18 cellular contexts compared by ENCODE assay signal in the genomic region with DNA sequence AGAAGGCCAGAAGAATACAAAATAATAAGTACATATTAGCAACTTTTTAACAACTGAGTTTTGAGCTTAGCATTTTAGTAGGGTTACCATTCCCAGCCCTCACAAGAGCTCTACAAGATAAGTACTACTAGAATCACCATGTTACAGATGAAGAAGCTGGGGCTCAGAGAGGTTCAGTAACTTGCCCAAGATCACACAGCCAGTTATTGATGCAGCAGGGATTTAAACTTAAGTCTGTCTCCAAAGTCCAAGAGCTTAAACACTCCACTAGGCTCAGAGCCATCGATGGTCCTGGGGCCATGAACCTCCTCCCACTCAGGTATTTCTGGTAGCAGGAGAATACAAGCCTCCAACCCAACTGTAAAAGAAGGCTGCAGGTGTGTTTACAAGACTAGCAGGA. TPM values are rescaled to one million over a fixed set of nuclear protein-coding genes. Genes with fewer than 3 reads are reported as not detected.
DNase-seq lines count a peak whose midpoint lies in the region; ATAC-seq and TF ChIP-seq lines count a peak whose summit lies in the region.
"Had no signal": no experiment of that assay in that cellular context is flagged by ENCODE, and none has a peak within 500 bp of the region (broad histone marks: within the 10 kb centered on the region; RNA-seq: fewer than 3 reads in every experiment).

No MANE protein-coding gene starts in this region.

- TF ChIP-seq POLR2A in transverse colon (IDR thresholded peaks at IDR 0.05) = no peak

- DNase-seq in right atrium auricular region (ENCODE audit: low spot score) (no peak), cardiac septum (ENCODE audit: low spot score) (no peak), lower lobe of right lung (no peak), sciatic nerve (ENCODE audit: low spot score) (no peak), transverse colon (no peak), NCI-H748 treated with DMSO at 0.1 percent for 48 hours (lab: John Stamatoyannopoulos, UW) (no peak)
- DNase-seq in effector CD8-positive, alpha-beta T cell (lab: John Stamatoyannopoulos, UW) = no peak
- DNase-seq: activated CD8-positive, alpha-beta T cell treated with anti-CD3 and anti-CD28 coated beads for 36 hours; BE2C; central memory CD4-positive, alpha-beta T cell; dermis blood vessel endothelial cell; KBM-7; MG63; NCI-H446; stimulated activated naive CD8-positive, alpha-beta T cell treated with anti-CD3 and anti-CD28 coated beads, Interleukin-15, Interleukin-2, amounts not matched to agents 100 U/mL and 50 U/mL, for 24 hours had no signal

- in situ Hi-C loops in transverse colon (cut with MboI; ENCODE audit: low pct_ligation_motif_present in 1 of 4, low pct_unique_long_range_greater_than_20kb in 1 of 4, low sequenced_read_pairs in 3 of 4) = no loop called here

- TF ChIP-seq EP300 in transverse colon (IDR thresholded peaks at IDR 0.05; ENCODE audit: low read depth) = no peak

- H3K36me3 ChIP-seq in right atrium auricular region = no peaks in the 10 kb centered on the region
- no peaks in the 10 kb centered on the region for H3K36me3 ChIP-seq in lower lobe of right lung
- H3K36me3 ChIP-seq in transverse colon = no peaks in the 10 kb centered on the region
- H3K36me3 ChIP-seq: HAP-1 had no signal

- H3K9me3 ChIP-seq in right atrium auricular region = no peaks in the 10 kb centered on the region
- no peaks in the 10 kb centered on the region for H3K9me3 ChIP-seq in lower lobe of right lung
- no peaks in the 10 kb centered on the region for H3K9me3 ChIP-seq in transverse colon
- H3K9me3 ChIP-seq: BE2C, HAP-1, MG63 had no signal

- TF ChIP-seq CTCF in right atrium auricular region (IDR thresholded peaks at IDR 0.05) = no peak
- TF ChIP-seq CTCF in lower lobe of right lung (IDR thresholded peaks at IDR 0.05) = no peak
- TF ChIP-seq CTCF in transverse colon (IDR thresholded peaks at IDR 0.05) = no peak

- intact Hi-C loops in cardiac septum (cut with DNase I) = no loop called here
- intact Hi-C loops in lower lobe of right lung (cut with DNase I) = no loop called here
- intact Hi-C loops in sciatic nerve (cut with DNase I) = no loop called here
- intact Hi-C loops in transverse colon (cut with DNase I; ENCODE audit: low total_unique reads) = loop anchor here (10.0 kb wide), 1 partner anchor 47 kb away; no protein-coding TSS in a partner anchor

- H3K4me3 ChIP-seq in right atrium auricular region (no peak overlapping the region), lower lobe of right lung (no peak overlapping the region), transverse colon (no peak overlapping the region)
- H3K4me3 ChIP-seq: HAP-1, MG63 had no signal

- H3K27ac ChIP-seq in right atrium auricular region (peak overlapping the region; percentile 57 to 60), lower lobe of right lung (peak overlapping the region; percentile 20), transverse colon (peak overlapping the region; percentile 47 to 90 (median 80))

- 38% methylated on average over 1 of the region's 1 CpG; no CpG with 5 or more reads in 1 of the 2 donors for WGBS in transverse colon (ENCODE audit: low coverage in 1 of 2), 2 donors

- ATAC-seq in lower lobe of right lung (no peak), sciatic nerve (peak; percentile 6), GM21619 (IDR thresholded peaks at IDR 0.05; ENCODE audit: unreplicated experiment) (no peak)
- ATAC-seq: activated CD8-positive, alpha-beta T cell treated with anti-CD3 and anti-CD28 coated beads for 36 hours; stimulated activated naive CD8-positive, alpha-beta T cell treated with anti-CD3 and anti-CD28 coated beads, Interleukin-15, Interleukin-2, amounts not matched to agents 100 U/mL and 50 U/mL, for 24 hours had no signal

- H3K4me1 ChIP-seq in right atrium auricular region (peaks cover 0 to 46% of the 10 kb centered on the region in 2 donors), lower lobe of right lung (peaks cover 21% of the 10 kb centered on the region), transverse colon (peaks cover 3 to 30% (median 11%) of the 10 kb centered on the region in 4 donors)
- H3K4me1 ChIP-seq: BE2C, HAP-1 had no signal

- no peaks in the 10 kb centered on the region for H3K27me3 ChIP-seq in right atrium auricular region
- no peaks in the 10 kb centered on the region for H3K27me3 ChIP-seq in lower lobe of right lung (ENCODE audit: low read depth)
- H3K27me3 ChIP-seq in transverse colon = no peaks in the 10 kb centered on the region
- H3K27me3 ChIP-seq: BE2C, MG63 had no signal

RNA-seq across cellular contexts. Expression of a gene that starts 30.8 kb away (rescaled TPM):
- 100 to 1,000 TPM; 393 to 720 TPM for total RNA-seq in right atrium auricular region
- 870 TPM for total RNA-seq in cardiac septum
- total RNA-seq in lower lobe of right lung = 505 TPM
- 703 TPM for total RNA-seq in sciatic nerve
- total RNA-seq in transverse colon = 100 to 1,000 TPM; 101 to 487 (median 231) TPM
- total RNA-seq: G401 had no signal

Comparison
In these comparisons a context has a peak if more than half of its experiments do, and no peak if none do; other contexts are left out.
1. H3K27ac ChIP-seq: peak in every context shown above with its lines; median percentile 80 in transverse colon; 58 in right atrium auricular region; 20 in lower lobe of right lung.